Comparison of ENCODE assay signal across 1 cellular context in genomic region chr1:216183007-216183406, GRCh38.
A peak's percentile ranks its signal among the peaks of the same experiment; 100 is the strongest.
TF ChIP-seq lines count a peak whose summit lies in the region.

No MANE protein-coding gene starts in this region.

TF ChIP-seq in SK-N-SH, 30 proteins besides CTCF, POLR2A, EP300 and RAD21 (continued from another document):
- TF ChIP-seq IRF3 (IDR thresholded peaks at IDR 0.05; ENCODE audit: low read depth, low read length) = no peak
- TF ChIP-seq GATA2 (CRISPR knock-in tag; IDR thresholded peaks at IDR 0.05) = no peak
- TF ChIP-seq FOSL2 (IDR thresholded peaks at IDR 0.05; ENCODE audit: borderline replicate concordance, low read depth) = no peak
- 0 out of 2 replicates have a peak, but pooled peaks have one; percentile 5 for TF ChIP-seq RXRA (IDR thresholded peaks at IDR 0.05; ENCODE audit: borderline replicate concordance, low read depth)
- TF ChIP-seq RCOR1 (IDR thresholded peaks at IDR 0.05; ENCODE audit: low read length) = no peak
- no peak for TF ChIP-seq TEAD4 (IDR thresholded peaks at IDR 0.05; ENCODE audit: borderline replicate concordance, insufficient read depth)
- TF ChIP-seq USF2 (IDR thresholded peaks at IDR 0.05; ENCODE audit: borderline replicate concordance, low read depth, low read length) = no peak
- TF ChIP-seq MXI1 (IDR thresholded peaks at IDR 0.05; ENCODE audit: low read depth, low read length) = no peak
- peak; percentile 15 for TF ChIP-seq JUND (IDR thresholded peaks at IDR 0.05)
